ENCODE assay signal across 19 cellular contexts in genomic region chr10:103086799-103087198, GRCh38.
"Had no signal": no experiment of that assay in that cellular context is flagged by ENCODE, and none has a peak within 500 bp of the region (broad histone marks: within the 10 kb centered on the region; RNA-seq: fewer than 3 reads in every experiment).

No MANE protein-coding gene starts in this region.

- H3K9me3 ChIP-seq: esophagus squamous epithelium, neutrophil, suprapubic skin, upper lobe of left lung had no signal

- H3K4me1 Mint-ChIP-seq: activated CD4-positive, alpha-beta T cell treated with anti-CD3 and anti-CD28 coated beads, Interleukin-2, amount 10 ng/mL, durations not matched to agents 24 days and 14 days; natural killer cell had no signal

- H3K4me3 Mint-ChIP-seq: activated CD4-positive, alpha-beta T cell treated with anti-CD3 and anti-CD28 coated beads, Interleukin-2, amount 10 ng/mL, durations not matched to agents 24 days and 14 days; activated CD8-positive, alpha-beta T cell treated with anti-CD3 and anti-CD28 coated beads for 36 hours; activated T-cell treated with anti-CD3 and anti-CD28 coated beads, Interleukin-2, amount 50 U/mL, for 24 hours; natural killer cell; stimulated activated naive CD8-positive, alpha-beta T cell treated with anti-CD3 and anti-CD28 coated beads, Interleukin-15, Interleukin-2, amounts not matched to agents 100 ng/mL and 50 ng/mL, for 24 hours had no signal

- H3K9me3 Mint-ChIP-seq: activated CD4-positive, alpha-beta T cell treated with anti-CD3 and anti-CD28 coated beads, Interleukin-2, amount 10 ng/mL, durations not matched to agents 24 days and 14 days; activated CD8-positive, alpha-beta T cell treated with anti-CD3 and anti-CD28 coated beads for 36 hours; activated T-cell treated with anti-CD3 and anti-CD28 coated beads, Interleukin-2, amount 50 U/mL, for 24 hours; activated T-helper 2 cell treated with anti-CD3 and anti-CD28 coated beads, Interferon-gamma antibody, Interleukin-2, Interleukin-4, amounts not matched to agents 10 μg/mL and 5 μg/mL and 100 μg/mL, durations not matched to agents 14 hours and 24 hours and 36 hours; natural killer cell; stimulated activated naive CD8-positive, alpha-beta T cell treated with anti-CD3 and anti-CD28 coated beads, Interleukin-15, Interleukin-2, amounts not matched to agents 100 ng/mL and 50 ng/mL, for 24 hours had no signal

- H3K27me3 ChIP-seq: esophagus squamous epithelium, neutrophil, suprapubic skin, upper lobe of left lung had no signal

- H3K27me3 Mint-ChIP-seq: activated CD4-positive, alpha-beta T cell treated with anti-CD3 and anti-CD28 coated beads, Interleukin-2, amount 10 ng/mL, durations not matched to agents 24 days and 14 days; activated CD8-positive, alpha-beta T cell treated with anti-CD3 and anti-CD28 coated beads for 36 hours; activated T-cell treated with anti-CD3 and anti-CD28 coated beads, Interleukin-2, amount 50 U/mL, for 24 hours; stimulated activated naive CD8-positive, alpha-beta T cell treated with anti-CD3 and anti-CD28 coated beads, Interleukin-15, Interleukin-2, amounts not matched to agents 100 ng/mL and 50 ng/mL, for 24 hours had no signal

- H3K4me3 ChIP-seq: esophagus squamous epithelium, lung, suprapubic skin, upper lobe of left lung had no signal

- H3K27ac ChIP-seq: esophagus squamous epithelium, neutrophil, suprapubic skin, upper lobe of left lung had no signal

- H3K4me1 ChIP-seq: esophagus squamous epithelium, suprapubic skin, upper lobe of left lung had no signal

- H3K27ac Mint-ChIP-seq: activated CD4-positive, alpha-beta T cell treated with anti-CD3 and anti-CD28 coated beads, Interleukin-2, amount 10 ng/mL, durations not matched to agents 24 days and 14 days; activated CD8-positive, alpha-beta T cell treated with anti-CD3 and anti-CD28 coated beads for 36 hours; activated T-cell treated with anti-CD3 and anti-CD28 coated beads, Interleukin-2, amount 50 U/mL, for 24 hours; activated T-helper 2 cell treated with anti-CD3 and anti-CD28 coated beads, Interferon-gamma antibody, Interleukin-2, Interleukin-4, amounts not matched to agents 10 μg/mL and 5 μg/mL and 100 μg/mL, durations not matched to agents 14 hours and 24 hours and 36 hours; stimulated activated naive CD8-positive, alpha-beta T cell treated with anti-CD3 and anti-CD28 coated beads, Interleukin-15, Interleukin-2, amounts not matched to agents 100 ng/mL and 50 ng/mL, for 24 hours had no signal

- DNase-seq: activated CD4-positive, alpha-beta T cell treated with anti-CD3 and anti-CD28 coated beads, Interleukin-2, amount 10 ng/mL, durations not matched to agents 24 days and 14 days; activated CD8-positive, alpha-beta T cell treated with anti-CD3 and anti-CD28 coated beads for 36 hours; activated naive CD4-positive, alpha-beta T cell treated with Interleukin-2 at 50 U/mL for 16 hours; activated T-cell treated with anti-CD3 and anti-CD28 coated beads, Interleukin-2, amount 50 U/mL, for 24 hours; effector CD4-positive, alpha-beta T cell; esophagus squamous epithelium; foreskin fibroblast; glutamatergic neuron; hypothalamus; natural killer cell; stimulated activated CD4-positive, alpha-beta T cell treated with anti-CD3 and anti-CD28 coated beads, Interleukin-2, amount 100 ng/mL, for 24 hours; T-helper 9 cell; upper lobe of left lung had no signal

- ATAC-seq: activated CD8-positive, alpha-beta T cell treated with anti-CD3 and anti-CD28 coated beads for 36 hours; left lobe of liver; natural killer cell had no signal
